1 cellular context compared by ENCODE assay signal in the genomic region with DNA sequence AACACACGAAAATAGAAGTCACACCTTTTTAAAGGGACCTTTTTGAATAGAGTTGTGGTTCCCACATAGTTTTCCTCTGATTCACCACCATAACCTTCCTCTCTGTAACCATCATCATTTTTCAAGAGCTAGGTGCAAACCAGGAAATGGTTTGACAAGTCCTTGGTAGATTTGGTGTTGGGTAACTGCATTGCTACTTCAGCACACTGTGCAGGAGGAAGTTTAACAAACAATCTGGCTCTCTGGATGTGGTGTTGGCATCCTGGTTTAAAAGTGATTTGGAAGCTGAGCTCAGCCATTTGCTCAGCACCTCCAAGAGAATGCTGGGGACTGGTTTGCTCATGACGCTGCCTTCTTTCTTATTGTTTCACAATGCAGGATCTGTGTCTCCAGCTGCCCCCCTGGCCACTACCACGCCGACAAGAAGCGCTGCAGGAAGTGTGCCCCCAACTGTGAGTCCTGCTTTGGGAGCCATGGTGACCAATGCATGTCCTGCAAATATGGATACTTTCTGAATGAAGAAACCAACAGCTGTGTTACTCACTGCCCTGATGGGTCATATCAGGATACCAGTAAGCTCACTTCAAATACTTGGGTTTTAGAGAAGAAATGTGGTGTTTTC.
TF ChIP-seq lines count a peak whose summit lies in the region.

No MANE protein-coding gene starts in this region.

TF ChIP-seq in SK-N-SH, 30 proteins besides CTCF, POLR2A, EP300 and RAD21 (continued from another document):
- no peak for TF ChIP-seq REST (IDR thresholded peaks at IDR 0.05; ENCODE audit: low read depth, low read length)
- TF ChIP-seq IRF3 (IDR thresholded peaks at IDR 0.05; ENCODE audit: low read depth, low read length) = no peak
- TF ChIP-seq FOXM1 (IDR thresholded peaks at IDR 0.05; ENCODE audit: low read depth) = no peak
- TF ChIP-seq TCF12 (IDR thresholded peaks at IDR 0.05) = no peak
- TF ChIP-seq RCOR1 (IDR thresholded peaks at IDR 0.05; ENCODE audit: low read length) = no peak
- TF ChIP-seq TAF1 (IDR thresholded peaks at IDR 0.05; ENCODE audit: borderline replicate concordance, low read depth, low read length) = no peak
- no peak for TF ChIP-seq GATA2 (CRISPR knock-in tag; IDR thresholded peaks at IDR 0.05)
- no peak for TF ChIP-seq YY1 (IDR thresholded peaks at IDR 0.05; ENCODE audit: low read depth)
